Comparison of ENCODE assay signal across 30 cellular contexts in genomic region chr3:182957676-182958075, GRCh38.
"Had no signal": no experiment of that assay in that cellular context is flagged by ENCODE, and none has a peak within 500 bp of the region (broad histone marks: within the 10 kb centered on the region; RNA-seq: fewer than 3 reads in every experiment).

No MANE protein-coding gene starts in this region.

- H3K36me3 ChIP-seq: thyroid gland had no signal

- H3K9ac ChIP-seq: neural progenitor cell, parathyroid adenoma had no signal

- FAIRE-seq: kidney had no signal

- H3K9me3 Mint-ChIP-seq: immature natural killer cell; naive B cell; natural killer cell; stimulated activated naive B cell treated with anti-CD40 and anti-IgM and Interleukin-4, amounts not matched to agents 10 μg/mL and 1 μg/mL and 100 μg/mL, for 72 hours had no signal

- H3K27ac ChIP-seq: left lung, lower lobe of right lung, neural progenitor cell, parathyroid adenoma, right atrium auricular region, skin epidermis, stomach, testis, thyroid gland, transverse colon, upper lobe of left lung, vagina had no signal

- H3K36me3 Mint-ChIP-seq: natural killer cell had no signal

- H3K4me2 ChIP-seq: neural progenitor cell had no signal

- H3K9me3 ChIP-seq: left lung, lower lobe of right lung, neutrophil, right atrium auricular region, stomach, testis, thyroid gland, transverse colon, upper lobe of left lung, vagina had no signal

- H3K27ac Mint-ChIP-seq: mesothelial cell of epicardium, nephron progenitor cell, neural progenitor cell had no signal

- H3K27me3 ChIP-seq: left lung, neural progenitor cell, neutrophil, right atrium auricular region, stomach, testis, thyroid gland, transverse colon, upper lobe of left lung, vagina had no signal

- ATAC-seq: left colon; left lung; lower lobe of right lung; natural killer cell; sciatic nerve; stimulated activated naive B cell treated with anti-CD40 and anti-IgM and Interleukin-4, amounts not matched to agents 10 μg/mL and 1 μg/mL and 100 μg/mL, for 72 hours; stimulated activated naive CD8-positive, alpha-beta T cell treated with anti-CD3 and anti-CD28 coated beads, Interleukin-15, Interleukin-2, amounts not matched to agents 100 U/mL and 50 U/mL, for 24 hours had no signal

- H3K4me3 ChIP-seq: left lung, lower lobe of right lung, neural progenitor cell, right atrium auricular region, skin epidermis, stomach, testis, thyroid gland, transverse colon, upper lobe of left lung, vagina had no signal

- H3K79me2 ChIP-seq: parathyroid adenoma had no signal

- H3K4me3 Mint-ChIP-seq: immature natural killer cell; mesothelial cell of epicardium; naive B cell; natural killer cell; nephron progenitor cell; neural progenitor cell; stimulated activated naive B cell treated with anti-CD40 and anti-IgM and Interleukin-4, amounts not matched to agents 10 μg/mL and 1 μg/mL and 100 μg/mL, for 72 hours had no signal

- H3K4me1 ChIP-seq: lower lobe of right lung, parathyroid adenoma, testis had no signal

- H3K27me3 Mint-ChIP-seq: naive B cell; stimulated activated naive B cell treated with anti-CD40 and anti-IgM and Interleukin-4, amounts not matched to agents 10 μg/mL and 1 μg/mL and 100 μg/mL, for 72 hours had no signal

- H2AFZ ChIP-seq: neural progenitor cell, parathyroid adenoma had no signal

- DNase-seq: hypothalamus; immature natural killer cell; kidney; left colon; left lung; lower lobe of right lung; mesendoderm; naive B cell; natural killer cell; nephron progenitor cell; occipital lobe; stimulated activated CD4-positive, alpha-beta T cell treated with anti-CD3 and anti-CD28 coated beads, Interleukin-12 subunit alpha, Interleukin-12 subunit beta, amount 100 ng/mL, for 4 hours; stimulated activated CD4-positive, alpha-beta T cell treated with anti-CD3 and anti-CD28 coated beads, Interleukin-15, amount 100 ng/mL, for 24 hours; stimulated activated CD4-positive, alpha-beta T cell treated with anti-CD3 and anti-CD28 coated beads, Interleukin-2, amount 100 ng/mL, for 24 hours; stimulated activated CD4-positive, alpha-beta T cell treated with anti-CD3 and anti-CD28 coated beads, Interleukin-4, amount 100 ng/mL, for 1 hour; stimulated activated naive B cell treated with anti-CD40 and anti-IgM and Interleukin-4, amounts not matched to agents 10 μg/mL and 1 μg/mL and 100 μg/mL, for 72 hours; stimulated activated naive CD8-positive, alpha-beta T cell treated with anti-CD3 and anti-CD28 coated beads, Interleukin-15, Interleukin-2, amounts not matched to agents 100 U/mL and 50 U/mL, for 24 hours; stomach; testis; transverse colon; upper lobe of left lung had no signal

- H3K4me1 Mint-ChIP-seq: mesothelial cell of epicardium had no signal
